In the genomic region with DNA sequence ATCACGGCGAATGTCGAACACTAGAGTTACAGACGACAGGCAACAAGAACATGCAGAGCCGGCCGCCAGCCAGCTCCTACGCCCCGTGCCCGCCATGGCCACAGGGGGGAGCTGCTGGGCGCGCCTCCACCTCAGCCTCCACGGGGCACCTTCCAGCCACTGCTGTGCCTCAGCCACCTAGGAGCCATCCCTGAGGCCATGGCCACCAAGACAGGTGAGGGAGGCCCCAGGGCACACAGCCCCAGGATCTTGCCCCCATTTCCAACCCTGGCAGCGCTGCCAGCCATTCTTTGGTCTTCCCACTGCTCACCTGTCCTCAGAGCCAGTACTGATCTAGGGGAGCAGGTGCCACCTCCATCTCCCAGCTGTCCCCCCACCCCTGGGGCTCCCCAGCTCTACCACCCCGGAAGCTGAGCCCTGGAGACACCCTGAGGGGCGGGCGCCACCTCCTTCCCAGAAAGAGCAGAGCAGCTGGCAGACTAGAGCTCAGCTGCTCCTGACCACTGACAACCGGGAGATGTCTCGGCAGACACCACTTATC, we compare ENCODE assay signal across 8 cellular contexts. TPM values are rescaled to one million over a fixed set of nuclear protein-coding genes. Genes with fewer than 3 reads are reported as not detected.
DNase-seq lines count a peak whose midpoint lies in the region; ATAC-seq, FAIRE-seq and TF ChIP-seq lines count a peak whose summit lies in the region.

No MANE protein-coding gene starts in this region.

- CTCF ChIA-PET in RWPE1 (lab: Yijun Ruan, JAX) = interaction anchor here (0.5 to 1.6 kb wide), 15 partner anchors 10 to 449 kb away, joined by 3 to 13 read pairs (median 4); no protein-coding TSS in a partner anchor

- no peaks in the 10 kb centered on the region for H3K9me3 ChIP-seq in BE2C
- H3K9me3 ChIP-seq in small intestine (ENCODE audit: control insufficient read depth, low read depth) = no peaks in the 10 kb centered on the region

- H3K27me3 ChIP-seq in BE2C = no peaks in the 10 kb centered on the region
- H3K27me3 ChIP-seq in small intestine (ENCODE audit: control insufficient read depth in 2 of 2, insufficient read depth in 2 of 2, low read length in 2 of 2) = no peaks in the 10 kb centered on the region

- ATAC-seq in Right ventricle myocardium superior (ENCODE audit: poor library complexity) (peak; percentile 79), GM21576 (IDR thresholded peaks at IDR 0.05; ENCODE audit: unreplicated experiment) (no peak)

- WGBS in small intestine, 3 donors = 35 to 44% (median 43%) methylated on average over 18 of the region's 18 CpGs

- H3K4me3 ChIP-seq in BE2C (ENCODE audit: low read depth, low read length) (no peak overlapping the region), small intestine (ENCODE audit: low read depth in 1 of 2, low read length in 2 of 2) (no peak overlapping the region)

- H3K27ac ChIP-seq in RWPE1 = 0 out of 2 replicates have a peak overlapping the region, but pooled peaks have one; percentile 23
- no peak overlapping the region for H3K27ac ChIP-seq in small intestine (ENCODE audit: low read depth in 1 of 2, low read length in 1 of 2)

- H3K36me3 ChIP-seq in BE2C (peaks cover 56% of the 10 kb centered on the region), small intestine (ENCODE audit: control insufficient read depth in 2 of 2, insufficient read depth in 2 of 2, low read length in 2 of 2) (peaks cover 12 to 16% of the 10 kb centered on the region in 2 donors)

- no peak for FAIRE-seq in H54 (lab: Jason Lieb, UNC)
- no peak for FAIRE-seq in small intestine (lab: Jason Lieb, UNC)

- H3K4me1 ChIP-seq in BE2C = no peaks in the 10 kb centered on the region
- no peaks in the 10 kb centered on the region for H3K4me1 ChIP-seq in small intestine (ENCODE audit: control insufficient read depth in 2 of 2, insufficient read depth in 1 of 2, low read depth in 1 of 2, low read length in 1 of 2)

- POLR2A ChIA-PET in RWPE1 (lab: Yijun Ruan, JAX; ENCODE audit: low non-redundant PET) = interaction anchor here (0.6 kb wide), 1 partner anchor 644 kb away, joined by 3 read pairs; no protein-coding TSS in a partner anchor

- intact Hi-C loops in Right ventricle myocardium superior (cut with DNase I) = no loop called here

- TF ChIP-seq POLR2A in H54 (IDR thresholded peaks at IDR 0.05; ENCODE audit: low read depth, low read length) = no peak

- TF ChIP-seq CTCF in BE2C (IDR thresholded peaks at IDR 0.05; ENCODE audit: low read depth, low read length) (peak; percentile 82), RWPE1 (conservative IDR thresholded peaks at IDR 0.05; ENCODE audit: low read depth) (peak; percentile 88)

- DNase-seq in BE2C = peak; percentile 80
- DNase-seq in H54 (ENCODE audit: insufficient read length, low spot score) = peak; percentile 71
- DNase-seq in RWPE1 (ENCODE audit: low spot score) = peak; percentile 62
- peak in 3 of 4 experiments; percentile 23 to 66 (median 53) for DNase-seq in activated naive CD4-positive, alpha-beta T cell (lab: John Stamatoyannopoulos, UW)
- DNase-seq in Right ventricle myocardium superior = peak; percentile 76
- peak; percentile 68 for DNase-seq in small intestine
- DNase-seq in mesenteric fat pad (ENCODE audit: low spot score) = no peak

RNA-seq across cellular contexts. Expression of a gene that starts 11.8 kb away (rescaled TPM):
- polyA plus RNA-seq in BE2C (2012; ENCODE audit: insufficient read depth, insufficient read length, low read depth) = 61.1 TPM
- total RNA-seq in Right ventricle myocardium superior = 30.3 TPM
- polyA plus RNA-seq in small intestine = 10 to 100 TPM; 34.3 to 51.5 (median 36.2) TPM
- total RNA-seq in mesenteric fat pad = 72.1 TPM

RNA-seq across cellular contexts. Expression of a gene that starts 11.9 kb away (rescaled TPM):
- 122 TPM for polyA plus RNA-seq in BE2C (2012; ENCODE audit: insufficient read depth, insufficient read length, low read depth)
- total RNA-seq in Right ventricle myocardium superior (52.6 TPM), mesenteric fat pad (58.2 TPM)
- 10 to 100 TPM; 55.4 to 67.8 (median 59.2) TPM for polyA plus RNA-seq in small intestine

RNA-seq across cellular contexts. Expression of a gene that starts 30.1 kb away (rescaled TPM):
- 0.96 TPM for polyA plus RNA-seq in BE2C (2012; ENCODE audit: insufficient read depth, insufficient read length, low read depth)
- total RNA-seq in Right ventricle myocardium superior (3.7 TPM), mesenteric fat pad (1.3 TPM)
- polyA plus RNA-seq in small intestine = 10 to 100 TPM in 1 of 3 donors, 1 to 10 TPM in 2; 4.5 to 10.5 (median 6.5) TPM

RNA-seq across cellular contexts. Expression of a gene that starts 50.9 kb away (rescaled TPM):
- 38.3 TPM for polyA plus RNA-seq in BE2C (2012; ENCODE audit: insufficient read depth, insufficient read length, low read depth)
- total RNA-seq in Right ventricle myocardium superior = 13.6 TPM
- polyA plus RNA-seq in small intestine = 1 to 10 TPM; 1.9 to 7.0 (median 2.2) TPM
- 14.5 TPM for total RNA-seq in mesenteric fat pad

RNA-seq across cellular contexts. Expression of a gene that starts 54.1 kb away (rescaled TPM):
- polyA plus RNA-seq in BE2C (2012; ENCODE audit: insufficient read depth, insufficient read length, low read depth) = 219 TPM
- 77.2 TPM for total RNA-seq in Right ventricle myocardium superior
- polyA plus RNA-seq in small intestine = 10 to 100 TPM; 38.7 to 85.5 (median 44.0) TPM
- total RNA-seq in mesenteric fat pad = 91.9 TPM
